11 cellular contexts compared by ENCODE assay signal in genomic region chr2:224221455-224221913, GRCh38.
DNase-seq lines count a peak whose midpoint lies in the region; ATAC-seq and TF ChIP-seq lines count a peak whose summit lies in the region.
"Had no signal": no experiment of that assay in that cellular context is flagged by ENCODE, and none has a peak within 500 bp of the region (broad histone marks: within the 10 kb centered on the region; RNA-seq: fewer than 3 reads in every experiment).

No MANE protein-coding gene starts in this region.

- DNase-seq in Caki2 (ENCODE audit: low read depth), result peak; percentile 95
- DNase-seq in PC-9, result peak; percentile 76 to 99
- DNase-seq in epithelial cell of esophagus (ENCODE audit: low read depth), result peak; percentile 98
- peak; percentile 66 for DNase-seq in myocyte (ENCODE audit: low read depth)
- no peak for DNase-seq in anterior cingulate cortex (lab: John Stamatoyannopoulos, UW)
- DNase-seq in activated T-cell treated with anti-CD3 and anti-CD28 coated beads, Interleukin-2, amount 50 U/mL, for 72 hours, result no peak
- no peak for DNase-seq in upper lobe of right lung
- DNase-seq: naive B cell, NCI-H1436 had no signal

- no peak overlapping the region for H3K27ac Mint-ChIP-seq in activated T-cell treated with anti-CD3 and anti-CD28 coated beads, Interleukin-2, amount 50 U/mL, for 72 hours
- H3K27ac Mint-ChIP-seq: activated T-helper 17 cell treated with anti-CD3 and anti-CD28 coated beads, Interleukin-2, amount 50 U/mL, for 72 hours; naive B cell had no signal

- H3K27ac ChIP-seq in PC-9 (peak overlapping the region; percentile 91), upper lobe of right lung (no peak overlapping the region)

- CTCF ChIA-PET in PC-9 (lab: Charles Lee), result interaction anchor here (0.6 to 0.7 kb wide), 2 partner anchors 221 to 285 kb away, joined by 3 to 4 read pairs; no protein-coding TSS in a partner anchor

- no peaks in the 10 kb centered on the region for H3K79me2 ChIP-seq in PC-9 (ENCODE audit: low read depth)

- H3K9me2 ChIP-seq in PC-9 (ENCODE audit: insufficient read depth), result no peaks in the 10 kb centered on the region

- H2AFZ ChIP-seq in PC-9, result peak overlapping the region; percentile 5; the same call in 1 of the 2 replicates

- H3K4me3 ChIP-seq in PC-9 (no peak overlapping the region), epithelial cell of esophagus (ENCODE audit: low read length) (no peak overlapping the region), upper lobe of right lung (no peak overlapping the region)

- no peaks in the 10 kb centered on the region for H3K9me3 Mint-ChIP-seq in activated T-cell treated with anti-CD3 and anti-CD28 coated beads, Interleukin-2, amount 50 U/mL, for 72 hours
- H3K9me3 Mint-ChIP-seq: activated T-helper 17 cell treated with anti-CD3 and anti-CD28 coated beads, Interleukin-2, amount 50 U/mL, for 72 hours had no signal

- intact Hi-C loops in PC-9 (cut with micrococcal nuclease; ENCODE audit: unreplicated experiment), result loop anchor here (1.0 to 5.0 kb wide), 5 partner anchors 41 to 266 kb away; partner anchors contain the start of gene SERPINE2
- intact Hi-C loops in upper lobe of right lung (cut with DNase I), result no loop called here

- POLR2A ChIA-PET in PC-9 (lab: Charles Lee; ENCODE audit: unreplicated experiment), result interaction anchor here (0.7 kb wide), 2 partner anchors 227 to 994 kb away, joined by 11 to 13 read pairs; no protein-coding TSS in a partner anchor

- BruUV-seq in PC-9 (replicated peaks; lab: Mats Ljungman, UMichigan), result no TSS peak

- H3K4me3 Mint-ChIP-seq in activated T-cell treated with anti-CD3 and anti-CD28 coated beads, Interleukin-2, amount 50 U/mL, for 72 hours, result no peak overlapping the region
- H3K4me3 Mint-ChIP-seq: activated T-helper 17 cell treated with anti-CD3 and anti-CD28 coated beads, Interleukin-2, amount 50 U/mL, for 72 hours; naive B cell had no signal

- H3K36me3 Mint-ChIP-seq in activated T-cell treated with anti-CD3 and anti-CD28 coated beads, Interleukin-2, amount 50 U/mL, for 72 hours (ENCODE audit: insufficient read depth in 2 of 2), result no peaks in the 10 kb centered on the region
- H3K36me3 Mint-ChIP-seq: naive B cell had no signal

- H3K9me3 ChIP-seq in PC-9 (ENCODE audit: insufficient read depth, low read depth), result peaks cover 32% of the 10 kb centered on the region
- no peaks in the 10 kb centered on the region for H3K9me3 ChIP-seq in upper lobe of right lung

- H4K20me1 ChIP-seq in PC-9 (ENCODE audit: insufficient read depth), result no peaks in the 10 kb centered on the region

- H3K36me3 ChIP-seq in PC-9 (ENCODE audit: low read depth) (no peaks in the 10 kb centered on the region), upper lobe of right lung (no peaks in the 10 kb centered on the region)

- H3K4me1 ChIP-seq in PC-9 (replicated peaks; ENCODE audit: insufficient read depth) (peaks cover 39% of the 10 kb centered on the region), upper lobe of right lung (peaks cover 4% of the 10 kb centered on the region)

- in situ Hi-C loops in Caki2 (cut with HindIII; ENCODE audit: low pct_unique_long_range_greater_than_20kb, low sequenced_read_pairs), result no loop called here

- peaks cover 32% of the 10 kb centered on the region for H3F3A ChIP-seq in PC-9 (ENCODE audit: insufficient read depth, low read depth)

- H3K4me2 ChIP-seq in PC-9, result peak overlapping the region; percentile 46

- peaks cover 28% of the 10 kb centered on the region for H3K27me3 Mint-ChIP-seq in activated T-cell treated with anti-CD3 and anti-CD28 coated beads, Interleukin-2, amount 50 U/mL, for 72 hours (ENCODE audit: low read depth)

- no peaks in the 10 kb centered on the region for H3K27me3 ChIP-seq in PC-9 (ENCODE audit: insufficient read depth, low read depth)
- no peaks in the 10 kb centered on the region for H3K27me3 ChIP-seq in upper lobe of right lung

- ATAC-seq in GM21619 (IDR thresholded peaks at IDR 0.05; ENCODE audit: unreplicated experiment), result no peak
- ATAC-seq in activated T-cell treated with anti-CD3 and anti-CD28 coated beads, Interleukin-2, amount 50 U/mL, for 72 hours (replicated peaks in 1 of 2), result no peak
- ATAC-seq in upper lobe of right lung, result no peak
- ATAC-seq: activated T-helper 17 cell treated with anti-CD3 and anti-CD28 coated beads, Interleukin-2, amount 50 U/mL, for 72 hours had no signal

- TF ChIP-seq CTCF in PC-9 (conservative IDR thresholded peaks at IDR 0.05) (no peak), epithelial cell of esophagus (IDR thresholded peaks at IDR 0.05; ENCODE audit: insufficient read depth, low read depth, low read length, missing control alignments) (no peak), upper lobe of right lung (IDR thresholded peaks at IDR 0.05) (no peak)

- peaks cover 9% of the 10 kb centered on the region for H3K4me1 Mint-ChIP-seq in activated T-cell treated with anti-CD3 and anti-CD28 coated beads, Interleukin-2, amount 50 U/mL, for 72 hours (ENCODE audit: low read depth)
- H3K4me1 Mint-ChIP-seq: activated T-helper 17 cell treated with anti-CD3 and anti-CD28 coated beads, Interleukin-2, amount 50 U/mL, for 72 hours; naive B cell had no signal

Comparison
In these comparisons a context has a peak if more than half of its experiments do, and no peak if none do; other contexts are left out.
1. DNase-seq: peak in Caki2 (single experiment), PC-9 (2 of 2), epithelial cell of esophagus (single experiment) and myocyte (single experiment); none in anterior cingulate cortex (0 of 58), activated T-cell treated with anti-CD3 and anti-CD28 coated beads, Interleukin-2, amount 50 U/mL, for 72 hours (0 of 2) and upper lobe of right lung (single experiment).